ENCODE assay signal across 10 cellular contexts in genomic region chr15:77067691-77068367, GRCh38. TPM values are rescaled to one million over a fixed set of nuclear protein-coding genes. Genes with fewer than 3 reads are reported as not detected.
DNase-seq lines count a peak whose midpoint lies in the region; ATAC-seq, FAIRE-seq and TF ChIP-seq lines count a peak whose summit lies in the region.
"Had no signal": no experiment of that assay in that cellular context is flagged by ENCODE, and none has a peak within 500 bp of the region (broad histone marks: within the 10 kb centered on the region; RNA-seq: fewer than 3 reads in every experiment).

No MANE protein-coding gene starts in this region.

- H3K27ac ChIP-seq in esophagus squamous epithelium: peak overlapping the region; percentile 31 to 64 (median 55)
- H3K27ac ChIP-seq in small intestine (ENCODE audit: low read depth in 1 of 2, low read length in 1 of 2): peak overlapping the region; percentile 87 to 94
- H3K27ac ChIP-seq in prostate gland: no peak overlapping the region
- H3K27ac ChIP-seq: right atrium auricular region had no signal

- H3K27me3 ChIP-seq in esophagus squamous epithelium: no peaks in the 10 kb centered on the region
- H3K27me3 ChIP-seq in small intestine (ENCODE audit: control insufficient read depth in 2 of 2, insufficient read depth in 2 of 2, low read length in 2 of 2): no peaks in the 10 kb centered on the region
- H3K27me3 ChIP-seq in prostate gland (replicated peaks; ENCODE audit: insufficient read depth): no peaks in the 10 kb centered on the region
- H3K27me3 ChIP-seq: right atrium auricular region had no signal

- no peak for TF ChIP-seq POLR2A in esophagus squamous epithelium (IDR thresholded peaks at IDR 0.05)
- TF ChIP-seq POLR2A in prostate gland (IDR thresholded peaks at IDR 0.05): no peak

- ATAC-seq in GM18867 (IDR thresholded peaks at IDR 0.05; ENCODE audit: unreplicated experiment): peak; percentile 44

- peak; percentile 32 for DNase-seq in OCI-M1 (lab: John Stamatoyannopoulos, UW)
- DNase-seq in esophagus squamous epithelium (lab: John Stamatoyannopoulos, UW): no peak
- peak; percentile 81 for DNase-seq in small intestine
- no peak for DNase-seq in prostate gland (ENCODE audit: low spot score)
- DNase-seq in stimulated activated CD4-positive, alpha-beta T cell treated with anti-CD3 and anti-CD28 coated beads, Interleukin-1b, Interleukin-23, amount 100 ng/mL, for 48 hours: no peak
- no peak for DNase-seq in EL
- DNase-seq: activated T-cell treated with anti-CD3 and anti-CD28 coated beads, Interleukin-2, amount 50 U/mL, for 24 hours; NK-92 treated with Interleukin-12 subunit alpha and Interleukin-12 subunit beta, amount 100 ng/mL, for 24 hours had no signal

- intact Hi-C loops in esophagus squamous epithelium (cut with DNase I) (no loop called here), prostate gland (cut with DNase I) (no loop called here)

- FAIRE-seq in small intestine (lab: Jason Lieb, UNC): no peak

- WGBS in esophagus squamous epithelium, 2 donors: 53 to 54% methylated on average over 3 of the region's 3 CpGs
- 12 to 50% (median 22%) methylated on average over 3 of the region's 3 CpGs for WGBS in small intestine, 3 donors
- 28% methylated on average over 3 of the region's 3 CpGs for WGBS in prostate gland

- H3K4me3 ChIP-seq in esophagus squamous epithelium (no peak overlapping the region), small intestine (ENCODE audit: low read depth in 1 of 2, low read length in 2 of 2) (peak overlapping the region in 1 of 2 donors; percentile 14), prostate gland (no peak overlapping the region)
- H3K4me3 ChIP-seq: right atrium auricular region had no signal

- H3K9me3 ChIP-seq in esophagus squamous epithelium (no peaks in the 10 kb centered on the region), small intestine (ENCODE audit: control insufficient read depth, low read depth) (no peaks in the 10 kb centered on the region), prostate gland (no peaks in the 10 kb centered on the region)
- H3K9me3 ChIP-seq: right atrium auricular region had no signal

- no peaks in the 10 kb centered on the region for H3K36me3 ChIP-seq in esophagus squamous epithelium
- no peaks in the 10 kb centered on the region for H3K36me3 ChIP-seq in small intestine (ENCODE audit: control insufficient read depth in 2 of 2, insufficient read depth in 2 of 2, low read length in 2 of 2)
- no peaks in the 10 kb centered on the region for H3K36me3 ChIP-seq in prostate gland
- H3K36me3 ChIP-seq: right atrium auricular region had no signal

- TF ChIP-seq CTCF in esophagus squamous epithelium (IDR thresholded peaks at IDR 0.05) (no peak), prostate gland (IDR thresholded peaks at IDR 0.05) (no peak)

- H3K4me1 ChIP-seq in esophagus squamous epithelium: peaks cover 21 to 70% (median 23%) of the 10 kb centered on the region in 3 donors
- peaks cover 3 to 6% of the 10 kb centered on the region in 2 donors for H3K4me1 ChIP-seq in small intestine (ENCODE audit: control insufficient read depth in 2 of 2, insufficient read depth in 1 of 2, low read depth in 1 of 2, low read length in 1 of 2)
- H3K4me1 ChIP-seq in prostate gland (replicated peaks): no peaks in the 10 kb centered on the region

RNA-seq across cellular contexts. Expression of gene TSPAN3, which starts 3.1 kb away (rescaled TPM):
- total RNA-seq in esophagus squamous epithelium (100 to 1,000 TPM in 1 of 4 donors, 10 to 100 TPM in 3; 77.3 to 114 (median 87.0) TPM), prostate gland (100 to 1,000 TPM; 234 to 238 TPM)
- polyA plus RNA-seq in small intestine: 100 to 1,000 TPM; 263 to 352 (median 334) TPM

Comparison
In these comparisons a context has a peak if more than half of its experiments do, and no peak if none do; other contexts are left out.
1. DNase-seq: peak in OCI-M1 (single experiment) and small intestine (single experiment); none in esophagus squamous epithelium (single experiment), prostate gland (single experiment), stimulated activated CD4-positive, alpha-beta T cell treated with anti-CD3 and anti-CD28 coated beads, Interleukin-1b, Interleukin-23, amount 100 ng/mL, for 48 hours (single experiment) and EL (single experiment).
2. H3K27ac ChIP-seq: peak in esophagus squamous epithelium (4 of 4) and small intestine (2 of 2); none in prostate gland (0 of 2).